Comparison of ENCODE assay signal across 10 cellular contexts in the genomic region with DNA sequence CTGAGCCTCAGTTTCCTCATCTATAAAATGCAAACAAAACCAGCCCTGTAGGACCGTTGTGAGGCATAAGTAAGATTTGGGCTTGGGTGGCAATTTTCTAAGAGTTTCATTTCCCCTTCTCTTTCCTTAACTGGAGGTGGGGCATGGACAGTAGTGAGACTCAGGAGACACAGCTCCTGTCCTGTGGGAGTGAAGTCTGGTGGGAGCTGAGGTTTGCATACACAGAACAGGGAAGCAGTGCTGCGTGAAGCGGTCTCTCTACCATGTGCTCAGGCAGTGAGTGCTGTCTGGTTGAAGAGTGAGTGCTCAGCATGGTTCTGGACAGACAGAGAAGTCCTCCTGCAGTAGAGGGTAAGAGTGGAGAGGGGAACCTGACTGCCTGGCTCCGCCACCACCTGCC. TPM values are rescaled to one million over a fixed set of nuclear protein-coding genes. Genes with fewer than 3 reads are reported as not detected.
DNase-seq lines count a peak whose midpoint lies in the region; ATAC-seq, FAIRE-seq and TF ChIP-seq lines count a peak whose summit lies in the region.
"Had no signal": no experiment of that assay in that cellular context is flagged by ENCODE, and none has a peak within 500 bp of the region (broad histone marks: within the 10 kb centered on the region; RNA-seq: fewer than 3 reads in every experiment).

No MANE protein-coding gene starts in this region.

- peak overlapping the region in 10 of 11 experiments; percentile 69 to 91 (median 82); a peak in 20 of 22 replicates for H3K9ac ChIP-seq in BLaER1 treated with 17β-estradiol and CSF1 and Interleukin-3, amounts not matched to agents 10 nM and 100 nM
- H3K9ac ChIP-seq: GM23248 had no signal

- 68 to 87% methylated on average over 4 of the region's 4 CpGs for WGBS in sigmoid colon, 2 donors
- whole genome bisulfite sequencing in esophagus squamous epithelium, 2 donors = 65 to 86% methylated on average over 4 of the region's 4 CpGs

- peak; percentile 28 for FAIRE-seq in GM19239 (lab: Jason Lieb, UNC)

- BruUV-seq in OCI-LY7 (replicated peaks; lab: Mats Ljungman, UMichigan) = no TSS peak

- H3K79me2 ChIP-seq in OCI-LY7 (ENCODE audit: insufficient read depth, low read depth, low read length) = peaks cover 12% of the 10 kb centered on the region; the same call in 1 of the 2 replicates

- peak overlapping the region; percentile 81 to 99 (median 93) for H3K27ac ChIP-seq in BLaER1 treated with 17β-estradiol and CSF1 and Interleukin-3, amounts not matched to agents 10 nM and 100 nM
- H3K27ac ChIP-seq in OCI-LY7 (ENCODE audit: low read depth, low read length, poor library complexity, severe bottlenecking) (peak overlapping the region; percentile 79), sigmoid colon (peak overlapping the region in 2 of 4 donors; percentile 15), esophagus squamous epithelium (peak overlapping the region in 1 of 4 donors; percentile 42)
- H3K27ac ChIP-seq: GM23248 had no signal

- no peaks in the 10 kb centered on the region for H3K9me3 ChIP-seq in BLaER1 treated with 17β-estradiol and CSF1 and Interleukin-3, amounts not matched to agents 10 nM and 100 nM (replicated peaks in 1 of 11)
- no peaks in the 10 kb centered on the region for H3K9me3 ChIP-seq in OCI-LY7 (ENCODE audit: low read length)
- no peaks in the 10 kb centered on the region for H3K9me3 ChIP-seq in sigmoid colon
- H3K9me3 ChIP-seq in esophagus squamous epithelium = no peaks in the 10 kb centered on the region

- TF ChIP-seq POLR2A in sigmoid colon (IDR thresholded peaks at IDR 0.05) = no peak
- TF ChIP-seq POLR2A in esophagus squamous epithelium (IDR thresholded peaks at IDR 0.05) = peak in 1 of 4 donors; percentile 13

- H3K4me1 ChIP-seq in BLaER1 treated with 17β-estradiol and CSF1 and Interleukin-3, amounts not matched to agents 10 nM and 100 nM = peaks cover 95 to 100% (median 100%) of the 10 kb centered on the region in 10 experiments
- H3K4me1 ChIP-seq in OCI-LY7 (ENCODE audit: insufficient read depth, low read length, poor library complexity, severe bottlenecking) (peaks cover 68% of the 10 kb centered on the region), sigmoid colon (peaks cover 0 to 14% (median 7%) of the 10 kb centered on the region in 4 donors), esophagus squamous epithelium (peaks cover 9 to 16% (median 13%) of the 10 kb centered on the region in 3 donors)

- H3K4me2 ChIP-seq in BLaER1 treated with 17β-estradiol and CSF1 and Interleukin-3, amounts not matched to agents 10 nM and 100 nM = peak overlapping the region; percentile 88 to 98 (median 94)
- peak overlapping the region; percentile 55 for H3K4me2 ChIP-seq in OCI-LY7 (ENCODE audit: low read length)

- peak overlapping the region in 8 of 10 experiments; percentile 37 to 58 (median 50); a peak in 13 of 20 replicates for H3K4me3 ChIP-seq in BLaER1 treated with 17β-estradiol and CSF1 and Interleukin-3, amounts not matched to agents 10 nM and 100 nM
- H3K4me3 ChIP-seq in OCI-LY7 (ENCODE audit: low read depth, low read length, poor library complexity, severe bottlenecking) (peak overlapping the region; percentile 20), sigmoid colon (no peak overlapping the region), esophagus squamous epithelium (no peak overlapping the region)
- H3K4me3 ChIP-seq: GM23248 had no signal

- H3K27me3 ChIP-seq in BLaER1 treated with 17β-estradiol and CSF1 and Interleukin-3, amounts not matched to agents 10 nM and 100 nM = no peaks in the 10 kb centered on the region
- no peaks in the 10 kb centered on the region for H3K27me3 ChIP-seq in sigmoid colon
- H3K27me3 ChIP-seq in esophagus squamous epithelium = no peaks in the 10 kb centered on the region

- peaks cover 29 to 63% (median 55%) of the 10 kb centered on the region in 11 experiments; a peak in 21 of 22 replicates for H3K36me3 ChIP-seq in BLaER1 treated with 17β-estradiol and CSF1 and Interleukin-3, amounts not matched to agents 10 nM and 100 nM
- H3K36me3 ChIP-seq in OCI-LY7 (ENCODE audit: insufficient read depth, low read length) = peaks cover 86% of the 10 kb centered on the region
- peaks cover 0 to 34% (median 7%) of the 10 kb centered on the region in 4 donors for H3K36me3 ChIP-seq in sigmoid colon
- peaks cover 13 to 97% (median 15%) of the 10 kb centered on the region in 3 donors for H3K36me3 ChIP-seq in esophagus squamous epithelium

- H2AFZ ChIP-seq in OCI-LY7 (ENCODE audit: low read length) = 0 out of 2 replicates have a peak overlapping the region, but pooled peaks have one; percentile 7
- H2AFZ ChIP-seq: GM23248 had no signal

- POLR2A ChIA-PET in OCI-LY7 (lab: Charles Lee) = interaction anchor here (0.9 to 2.3 kb wide), 5 partner anchors 8 to 39 kb away, joined by 3 to 6 read pairs (median 3); no protein-coding TSS in a partner anchor

- H3K9me2 ChIP-seq in OCI-LY7 (ENCODE audit: insufficient read depth, low read length) = no peaks in the 10 kb centered on the region

- intact Hi-C loops in OCI-LY7 (cut with micrococcal nuclease; ENCODE audit: unreplicated experiment) = no loop called here
- intact Hi-C loops in left ventricle myocardium superior (cut with micrococcal nuclease) = no loop called here
- intact Hi-C loops in sigmoid colon (cut with DNase I) = no loop called here
- intact Hi-C loops in esophagus squamous epithelium (cut with DNase I) = no loop called here

- DNase-seq in GM19239 (ENCODE audit: insufficient read length, low spot score) (no peak), OCI-LY7 (ENCODE audit: low spot score) (peak; percentile 67), left ventricle myocardium superior (no peak), SK-N-DZ (ENCODE audit: low spot score) (no peak), sigmoid colon (no peak), esophagus squamous epithelium (lab: John Stamatoyannopoulos, UW) (no peak)
- DNase-seq: GM23248, NCI-H1436 had no signal

- TF ChIP-seq CTCF in OCI-LY7 (conservative IDR thresholded peaks at IDR 0.05; ENCODE audit: low read length) (no peak), sigmoid colon (IDR thresholded peaks at IDR 0.05) (no peak), esophagus squamous epithelium (IDR thresholded peaks at IDR 0.05) (no peak)

- no peak for TF ChIP-seq EP300 in sigmoid colon (IDR thresholded peaks at IDR 0.05)

- peaks cover 0 to 6% (median 0%) of the 10 kb centered on the region in 11 experiments; a peak in 2 of 22 replicates for H4K20me1 ChIP-seq in BLaER1 treated with 17β-estradiol and CSF1 and Interleukin-3, amounts not matched to agents 10 nM and 100 nM
- H4K20me1 ChIP-seq in OCI-LY7 (ENCODE audit: insufficient read depth, low read length) = no peaks in the 10 kb centered on the region

- peak; percentile 48 for ATAC-seq in left ventricle myocardium superior
- ATAC-seq in HG02852 (IDR thresholded peaks at IDR 0.05; ENCODE audit: unreplicated experiment) = no peak

- CTCF ChIA-PET in OCI-LY7 (lab: Charles Lee; ENCODE audit: unreplicated experiment) = interaction anchor here (1.1 to 1.3 kb wide), 2 partner anchors 14 to 27 kb away, joined by 3 read pairs; no protein-coding TSS in a partner anchor

RNA-seq across cellular contexts. Expression of a gene that starts 36.9 kb away (rescaled TPM):
- 51.9 and 64.1 TPM in 2 replicates for total RNA-seq in OCI-LY7 (2014; rRNA removed; shearing (Covaris generic))
- total RNA-seq in OCI-LY7 (2022) (75.1 and 76.2 TPM in 2 replicates), left ventricle myocardium superior (8.5 TPM), sigmoid colon (10 to 100 TPM; 11.7 to 21.9 (median 14.8) TPM), esophagus squamous epithelium (10 to 100 TPM; 13.7 to 31.3 (median 28.2) TPM)
- 4.3 and 4.4 TPM in 2 replicates for polyA plus RNA-seq in SK-N-DZ (2014; cell fraction: cytosol; rRNA removed)
- 6.6 and 9.6 TPM in 2 replicates for polyA plus RNA-seq in SK-N-DZ (2014; cell fraction: nucleus; rRNA removed)
- 10 to 100 TPM; 18.6 to 29.4 (median 20.1) TPM for polyA plus RNA-seq in sigmoid colon

Comparison
In these comparisons a context has a peak if more than half of its experiments do, and no peak if none do; other contexts are left out.
1. H3K4me3 ChIP-seq: peak in BLaER1 treated with 17β-estradiol and CSF1 and Interleukin-3, amounts not matched to agents 10 nM and 100 nM (8 of 10) and OCI-LY7 (single experiment); none in sigmoid colon (0 of 4) and esophagus squamous epithelium (0 of 4).